In the genomic region with DNA sequence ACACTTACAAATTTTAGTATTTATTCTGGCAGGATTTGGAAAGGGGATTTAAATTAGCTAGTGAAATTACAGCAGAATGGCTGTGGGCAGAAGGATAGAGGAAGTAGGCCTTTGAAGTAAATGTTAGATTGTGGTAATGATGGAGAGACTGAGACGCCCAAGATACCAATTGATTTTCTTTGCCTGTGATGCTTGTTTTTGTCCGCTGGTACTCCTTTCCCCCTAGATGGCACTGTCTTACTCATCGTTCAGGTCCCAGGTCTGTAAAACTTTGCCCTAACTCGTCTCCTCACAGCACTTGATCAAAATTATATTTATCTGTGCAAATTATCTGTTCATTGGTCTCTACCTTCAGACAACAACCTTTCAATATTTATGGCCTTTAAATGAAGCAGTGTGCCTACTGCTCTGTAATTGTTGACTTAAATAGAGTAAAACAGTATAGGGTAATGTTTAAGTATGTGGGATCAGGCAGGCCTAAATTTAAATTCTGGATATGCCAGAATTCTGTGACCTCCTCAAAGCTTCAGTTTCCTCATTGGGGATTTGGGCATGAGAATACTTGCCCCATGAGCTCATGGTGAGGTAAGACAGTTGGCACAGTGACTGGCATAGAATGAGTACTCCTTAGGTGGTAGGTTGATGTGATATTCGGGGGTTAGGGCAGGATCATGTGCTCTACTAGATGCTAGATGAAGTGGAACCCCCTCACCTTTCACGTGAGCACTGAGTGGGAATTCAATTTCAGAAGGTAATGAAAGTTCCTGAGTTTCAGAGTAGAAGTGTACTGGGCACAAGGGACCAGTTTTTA, we compare ENCODE assay signal across 8 cellular contexts. TPM values are rescaled to one million over a fixed set of nuclear protein-coding genes. Genes with fewer than 3 reads are reported as not detected.
DNase-seq lines count a peak whose midpoint lies in the region; ATAC-seq, FAIRE-seq and TF ChIP-seq lines count a peak whose summit lies in the region.

No MANE protein-coding gene starts in this region.

- H3F3A ChIP-seq in smooth muscle cell (ENCODE audit: low read depth), result no peaks in the 10 kb centered on the region

- ATAC-seq in HG03457 (IDR thresholded peaks at IDR 0.05; ENCODE audit: unreplicated experiment), result peak; percentile 63

- H3K4me2 ChIP-seq in smooth muscle cell, result no peak overlapping the region

- H2AFZ ChIP-seq in smooth muscle cell (ENCODE audit: low read depth), result no peak overlapping the region

- H3K27ac ChIP-seq in smooth muscle cell (ENCODE audit: low read depth) (no peak overlapping the region), small intestine (ENCODE audit: low read depth in 1 of 2, low read length in 1 of 2) (no peak overlapping the region)

- H3K4me1 ChIP-seq in smooth muscle cell (ENCODE audit: low read depth) (no peaks in the 10 kb centered on the region), small intestine (ENCODE audit: control insufficient read depth in 2 of 2, insufficient read depth in 1 of 2, low read depth in 1 of 2, low read length in 1 of 2) (peaks cover 0 to 16% of the 10 kb centered on the region in 2 donors)

- FAIRE-seq in small intestine (lab: Jason Lieb, UNC), result no peak

- H3K79me2 ChIP-seq in smooth muscle cell (ENCODE audit: low read depth), result peaks cover 100% of the 10 kb centered on the region

- H3K27me3 ChIP-seq in smooth muscle cell (ENCODE audit: low read depth), result no peaks in the 10 kb centered on the region
- no peaks in the 10 kb centered on the region for H3K27me3 ChIP-seq in small intestine (ENCODE audit: control insufficient read depth in 2 of 2, insufficient read depth in 2 of 2, low read length in 2 of 2)

- peaks cover 100% of the 10 kb centered on the region for H4K20me1 ChIP-seq in smooth muscle cell (ENCODE audit: low read depth)

- WGBS in smooth muscle cell (ENCODE audit: low lambda C conversion rate), result 62% methylated on average over 6 of the region's 6 CpGs
- 50% methylated on average over 6 of the region's 6 CpGs for WGBS in small intestine, 3 donors

- peak overlapping the region; percentile 48; the same call in 1 of the 2 replicates for H3K4me3 ChIP-seq in GM08714 (ENCODE audit: low read length)
- H3K4me3 ChIP-seq in epithelial cell of proximal tubule (ENCODE audit: low read depth, low read length), result no peak overlapping the region
- H3K4me3 ChIP-seq in smooth muscle cell, result no peak overlapping the region
- H3K4me3 ChIP-seq in small intestine (ENCODE audit: low read depth in 1 of 2, low read length in 2 of 2), result no peak overlapping the region

- H3K9me3 ChIP-seq in smooth muscle cell (replicated peaks; ENCODE audit: low read depth) (no peaks in the 10 kb centered on the region), small intestine (ENCODE audit: control insufficient read depth, low read depth) (no peaks in the 10 kb centered on the region)

- no peak for TF ChIP-seq CTCF in GM20000 (IDR thresholded peaks at IDR 0.05; ENCODE audit: extremely low read depth, missing control alignments)
- peak; percentile 62 for TF ChIP-seq CTCF in epithelial cell of proximal tubule (conservative IDR thresholded peaks at IDR 0.05; ENCODE audit: low read depth, low read length)
- TF ChIP-seq CTCF in smooth muscle cell (IDR thresholded peaks at IDR 0.05; ENCODE audit: borderline replicate concordance, insufficient read depth, poor library complexity, severe bottlenecking), result peak; percentile 29

- DNase-seq in GM20000 (ENCODE audit: low spot score) (peak; percentile 66), T follicular helper cell (ENCODE audit: low read depth) (peak; percentile 15), epithelial cell of proximal tubule (ENCODE audit: low read depth) (no peak), smooth muscle cell (lab: John Stamatoyannopoulos, UW; ENCODE audit: unreplicated experiment) (no peak), small intestine (no peak), ureter (ENCODE audit: low spot score) (no peak)

- H3K36me3 ChIP-seq in smooth muscle cell (ENCODE audit: low read depth) (no peaks in the 10 kb centered on the region), small intestine (ENCODE audit: control insufficient read depth in 2 of 2, insufficient read depth in 2 of 2, low read length in 2 of 2) (no peaks in the 10 kb centered on the region)

- H3K9ac ChIP-seq in smooth muscle cell (ENCODE audit: low read depth), result no peak overlapping the region

RNA-seq across cellular contexts. Expression of a gene that starts 14.7 kb away (rescaled TPM):
- total RNA-seq in epithelial cell of proximal tubule, result 23.7 and 31.1 TPM in 2 replicates
- total RNA-seq in smooth muscle cell, result 83.8 and 95.0 TPM in 2 replicates
- polyA plus RNA-seq in smooth muscle cell, result 33.6 and 42.2 TPM in 2 replicates
- polyA plus RNA-seq in small intestine, result 10 to 100 TPM; 25.0 to 32.7 (median 30.5) TPM
- 70.4 TPM for total RNA-seq in ureter

RNA-seq across cellular contexts. Expression of a gene that starts 50.7 kb away (rescaled TPM):
- total RNA-seq in epithelial cell of proximal tubule, result 27.1 and 50.6 TPM in 2 replicates
- 43.6 and 45.0 TPM in 2 replicates for total RNA-seq in smooth muscle cell
- polyA plus RNA-seq in smooth muscle cell, result 23.1 and 29.0 TPM in 2 replicates
- 10 to 100 TPM in 1 of 3 donors, 1 to 10 TPM in 2; 4.0 to 13.6 (median 4.6) TPM for polyA plus RNA-seq in small intestine
- 57.3 TPM for total RNA-seq in ureter

Comparison
In these comparisons a context has a peak if more than half of its experiments do, and no peak if none do; other contexts are left out.
1. DNase-seq: peak in GM20000 (single experiment) and T follicular helper cell (single experiment); none in epithelial cell of proximal tubule (single experiment), smooth muscle cell (single experiment), small intestine (single experiment) and ureter (single experiment).